Comparison of ENCODE assay signal across 8 cellular contexts in the genomic region with DNA sequence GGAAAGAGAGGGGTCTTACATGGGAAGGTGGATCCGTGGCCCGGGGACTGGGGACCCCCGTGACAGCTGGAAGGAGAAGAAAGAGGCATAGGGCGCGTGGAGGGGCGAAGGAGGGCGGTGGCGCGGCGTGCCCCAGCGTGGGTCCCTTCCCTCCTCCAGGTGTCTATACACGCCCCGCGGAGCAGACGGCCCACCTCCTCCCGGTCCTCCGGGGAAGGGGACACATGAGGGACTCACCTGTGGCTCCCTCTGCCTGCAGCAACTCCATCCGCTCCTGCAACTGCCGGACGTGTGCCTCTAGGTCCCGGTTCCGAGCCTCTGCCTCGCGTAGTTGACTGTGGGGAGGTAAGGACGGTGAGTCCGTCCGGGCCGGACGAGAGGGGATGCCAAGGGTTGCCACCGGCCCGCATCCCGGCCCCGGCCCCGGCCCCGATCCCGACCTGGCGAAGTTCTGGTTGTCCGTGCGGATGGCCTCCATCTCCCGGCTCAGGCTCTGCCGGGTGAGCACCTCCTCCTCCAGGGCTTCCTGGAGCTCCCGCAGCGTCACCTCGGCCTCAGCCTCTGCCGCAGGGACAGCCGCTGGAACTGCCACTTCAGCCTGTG. TPM values are rescaled to one million over a fixed set of nuclear protein-coding genes. Genes with fewer than 3 reads are reported as not detected.
DNase-seq lines count a peak whose midpoint lies in the region; ATAC-seq and TF ChIP-seq lines count a peak whose summit lies in the region.

No MANE protein-coding gene starts in this region.

- H3K27ac ChIP-seq in gastrocnemius medialis = peak overlapping the region; percentile 95 to 99 (median 97)

- TF ChIP-seq CTCF in WTC11 (IDR thresholded peaks at IDR 0.05) (no peak), gastrocnemius medialis (IDR thresholded peaks at IDR 0.05 in 4 of 5, conservative IDR thresholded peaks at IDR 0.05 in 1 of 5) (no peak)

- H3K4me1 Mint-ChIP-seq in WTC11 = peaks cover 8% of the 10 kb centered on the region

- TF ChIP-seq POLR2A in GM18951 (IDR thresholded peaks at IDR 0.05; ENCODE audit: extremely low read depth, insufficient read depth, insufficient read length) = peak; percentile 15
- no peak for TF ChIP-seq POLR2A in gastrocnemius medialis (IDR thresholded peaks at IDR 0.05)

- POLR2A ChIA-PET in WTC11 (lab: Charles Lee) = interaction anchor here (0.9 to 4.8 kb wide), 7 partner anchors 9 to 92 kb away, joined by 3 to 115 read pairs (median 12); a partner anchor contains a TSS

- H3K9me3 ChIP-seq in iPS-18c (ENCODE audit: control insufficient read depth, insufficient read depth, low read length) (peaks cover 2% of the 10 kb centered on the region), gastrocnemius medialis (no peaks in the 10 kb centered on the region)

- intact Hi-C loops in gastrocnemius medialis (cut with DNase I; ENCODE audit: low total_unique reads) = loop anchor here (2.0 kb wide), 1 partner anchor 91 kb away; a partner anchor contains a TSS

- CTCF ChIA-PET in WTC11 (lab: Charles Lee) = interaction anchor here (0.6 to 5.6 kb wide), 12 partner anchors 9 to 91 kb away, joined by 3 to 175 read pairs (median 28); a partner anchor contains a TSS

- H3K4me1 ChIP-seq in gastrocnemius medialis = peaks cover 11 to 20% of the 10 kb centered on the region in 2 donors

- H3K4me3 ChIP-seq in iPS-18c (ENCODE audit: insufficient read depth, low read depth, low read length) (peak overlapping the region; percentile 75; the same call in 1 of the 2 replicates), gastrocnemius medialis (peak overlapping the region in 2 of 4 donors; percentile 79 to 90)

- no peak for ATAC-seq in WTC11
- no peak for ATAC-seq in gastrocnemius medialis

- H3K4me3 Mint-ChIP-seq in WTC11 = peak overlapping the region; percentile 97

- peak; percentile 47 for DNase-seq in WTC11 (ENCODE audit: low spot score)
- no peak for DNase-seq in gastrocnemius medialis
- DNase-seq in HK-2 (ENCODE audit: unreplicated experiment) = no peak
- no peak for DNase-seq in midbrain (lab: John Stamatoyannopoulos, UW)
- no peak for DNase-seq in mesenteric fat pad (ENCODE audit: low spot score)
- no peak for DNase-seq in NCI-H2081 treated with DMSO at 0.1 percent for 48 hours (lab: John Stamatoyannopoulos, UW)

- H3K27ac Mint-ChIP-seq in WTC11 = peak overlapping the region; percentile 77

- in situ Hi-C loops in GM18951 (cut with MboI; ENCODE audit: low sequenced_read_pairs, unreplicated experiment) = no loop called here
- in situ Hi-C loops in gastrocnemius medialis (cut with MboI; ENCODE audit: low sequenced_read_pairs in 4 of 4) = no loop called here

- peaks cover 0 to 19% of the 10 kb centered on the region in 2 donors for H3K36me3 ChIP-seq in gastrocnemius medialis

- peaks cover 8% of the 10 kb centered on the region for H3K36me3 Mint-ChIP-seq in WTC11

- peaks cover 5% of the 10 kb centered on the region; the same call in 1 of the 2 replicates for H3K27me3 Mint-ChIP-seq in WTC11 (ENCODE audit: low read depth)

- H3K9me3 Mint-ChIP-seq in WTC11 = no peaks in the 10 kb centered on the region

- H3K27me3 ChIP-seq in gastrocnemius medialis = no peaks in the 10 kb centered on the region

TF ChIP-seq in WTC11, 78 proteins besides CTCF, POLR2A, EP300 and RAD21 (continues in another document):
- TF ChIP-seq, protein P1, sequence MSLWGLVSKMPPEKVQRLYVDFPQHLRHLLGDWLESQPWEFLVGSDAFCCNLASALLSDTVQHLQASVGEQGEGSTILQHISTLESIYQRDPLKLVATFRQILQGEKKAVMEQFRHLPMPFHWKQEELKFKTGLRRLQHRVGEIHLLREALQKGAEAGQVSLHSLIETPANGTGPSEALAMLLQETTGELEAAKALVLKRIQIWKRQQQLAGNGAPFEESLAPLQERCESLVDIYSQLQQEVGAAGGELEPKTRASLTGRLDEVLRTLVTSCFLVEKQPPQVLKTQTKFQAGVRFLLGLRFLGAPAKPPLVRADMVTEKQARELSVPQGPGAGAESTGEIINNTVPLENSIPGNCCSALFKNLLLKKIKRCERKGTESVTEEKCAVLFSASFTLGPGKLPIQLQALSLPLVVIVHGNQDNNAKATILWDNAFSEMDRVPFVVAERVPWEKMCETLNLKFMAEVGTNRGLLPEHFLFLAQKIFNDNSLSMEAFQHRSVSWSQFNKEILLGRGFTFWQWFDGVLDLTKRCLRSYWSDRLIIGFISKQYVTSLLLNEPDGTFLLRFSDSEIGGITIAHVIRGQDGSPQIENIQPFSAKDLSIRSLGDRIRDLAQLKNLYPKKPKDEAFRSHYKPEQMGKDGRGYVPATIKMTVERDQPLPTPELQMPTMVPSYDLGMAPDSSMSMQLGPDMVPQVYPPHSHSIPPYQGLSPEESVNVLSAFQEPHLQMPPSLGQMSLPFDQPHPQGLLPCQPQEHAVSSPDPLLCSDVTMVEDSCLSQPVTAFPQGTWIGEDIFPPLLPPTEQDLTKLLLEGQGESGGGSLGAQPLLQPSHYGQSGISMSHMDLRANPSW (CRISPR knock-in tag; conservative IDR thresholded peaks at IDR 0.05; ENCODE audit: low read depth) = no peak
- 0 out of 2 replicates have a peak, but pooled peaks have one; percentile 56 for TF ChIP-seq ATF1 (CRISPR knock-in tag; IDR thresholded peaks at IDR 0.05)
- TF ChIP-seq, protein P2, sequence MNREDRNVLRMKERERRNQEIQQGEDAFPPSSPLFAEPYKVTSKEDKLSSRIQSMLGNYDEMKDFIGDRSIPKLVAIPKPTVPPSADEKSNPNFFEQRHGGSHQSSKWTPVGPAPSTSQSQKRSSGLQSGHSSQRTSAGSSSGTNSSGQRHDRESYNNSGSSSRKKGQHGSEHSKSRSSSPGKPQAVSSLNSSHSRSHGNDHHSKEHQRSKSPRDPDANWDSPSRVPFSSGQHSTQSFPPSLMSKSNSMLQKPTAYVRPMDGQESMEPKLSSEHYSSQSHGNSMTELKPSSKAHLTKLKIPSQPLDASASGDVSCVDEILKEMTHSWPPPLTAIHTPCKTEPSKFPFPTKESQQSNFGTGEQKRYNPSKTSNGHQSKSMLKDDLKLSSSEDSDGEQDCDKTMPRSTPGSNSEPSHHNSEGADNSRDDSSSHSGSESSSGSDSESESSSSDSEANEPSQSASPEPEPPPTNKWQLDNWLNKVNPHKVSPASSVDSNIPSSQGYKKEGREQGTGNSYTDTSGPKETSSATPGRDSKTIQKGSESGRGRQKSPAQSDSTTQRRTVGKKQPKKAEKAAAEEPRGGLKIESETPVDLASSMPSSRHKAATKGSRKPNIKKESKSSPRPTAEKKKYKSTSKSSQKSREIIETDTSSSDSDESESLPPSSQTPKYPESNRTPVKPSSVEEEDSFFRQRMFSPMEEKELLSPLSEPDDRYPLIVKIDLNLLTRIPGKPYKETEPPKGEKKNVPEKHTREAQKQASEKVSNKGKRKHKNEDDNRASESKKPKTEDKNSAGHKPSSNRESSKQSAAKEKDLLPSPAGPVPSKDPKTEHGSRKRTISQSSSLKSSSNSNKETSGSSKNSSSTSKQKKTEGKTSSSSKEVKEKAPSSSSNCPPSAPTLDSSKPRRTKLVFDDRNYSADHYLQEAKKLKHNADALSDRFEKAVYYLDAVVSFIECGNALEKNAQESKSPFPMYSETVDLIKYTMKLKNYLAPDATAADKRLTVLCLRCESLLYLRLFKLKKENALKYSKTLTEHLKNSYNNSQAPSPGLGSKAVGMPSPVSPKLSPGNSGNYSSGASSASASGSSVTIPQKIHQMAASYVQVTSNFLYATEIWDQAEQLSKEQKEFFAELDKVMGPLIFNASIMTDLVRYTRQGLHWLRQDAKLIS (CRISPR knock-in tag; IDR thresholded peaks at IDR 0.05; ENCODE audit: borderline replicate concordance) = no peak
- no peak for TF ChIP-seq RORB (CRISPR knock-in tag; IDR thresholded peaks at IDR 0.05)
- no peak for TF ChIP-seq EMX1 (CRISPR knock-in tag; IDR thresholded peaks at IDR 0.05)
- TF ChIP-seq CREM (CRISPR knock-in tag; IDR thresholded peaks at IDR 0.05) = no peak
- TF ChIP-seq ZNF317 (CRISPR knock-in tag; IDR thresholded peaks at IDR 0.05; ENCODE audit: borderline replicate concordance, low read depth) = peak; percentile 7; the same call in 1 of the 2 replicates
- no peak for TF ChIP-seq ZNF423 (CRISPR knock-in tag; IDR thresholded peaks at IDR 0.05)
- no peak for TF ChIP-seq GRHL2 (CRISPR knock-in tag; IDR thresholded peaks at IDR 0.05; ENCODE audit: insufficient replicate concordance, severe bottlenecking)
- TF ChIP-seq, protein P3, sequence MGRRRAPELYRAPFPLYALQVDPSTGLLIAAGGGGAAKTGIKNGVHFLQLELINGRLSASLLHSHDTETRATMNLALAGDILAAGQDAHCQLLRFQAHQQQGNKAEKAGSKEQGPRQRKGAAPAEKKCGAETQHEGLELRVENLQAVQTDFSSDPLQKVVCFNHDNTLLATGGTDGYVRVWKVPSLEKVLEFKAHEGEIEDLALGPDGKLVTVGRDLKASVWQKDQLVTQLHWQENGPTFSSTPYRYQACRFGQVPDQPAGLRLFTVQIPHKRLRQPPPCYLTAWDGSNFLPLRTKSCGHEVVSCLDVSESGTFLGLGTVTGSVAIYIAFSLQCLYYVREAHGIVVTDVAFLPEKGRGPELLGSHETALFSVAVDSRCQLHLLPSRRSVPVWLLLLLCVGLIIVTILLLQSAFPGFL (CRISPR knock-in tag; IDR thresholded peaks at IDR 0.05; ENCODE audit: borderline replicate concordance) = no peak
- TF ChIP-seq, protein P4, sequence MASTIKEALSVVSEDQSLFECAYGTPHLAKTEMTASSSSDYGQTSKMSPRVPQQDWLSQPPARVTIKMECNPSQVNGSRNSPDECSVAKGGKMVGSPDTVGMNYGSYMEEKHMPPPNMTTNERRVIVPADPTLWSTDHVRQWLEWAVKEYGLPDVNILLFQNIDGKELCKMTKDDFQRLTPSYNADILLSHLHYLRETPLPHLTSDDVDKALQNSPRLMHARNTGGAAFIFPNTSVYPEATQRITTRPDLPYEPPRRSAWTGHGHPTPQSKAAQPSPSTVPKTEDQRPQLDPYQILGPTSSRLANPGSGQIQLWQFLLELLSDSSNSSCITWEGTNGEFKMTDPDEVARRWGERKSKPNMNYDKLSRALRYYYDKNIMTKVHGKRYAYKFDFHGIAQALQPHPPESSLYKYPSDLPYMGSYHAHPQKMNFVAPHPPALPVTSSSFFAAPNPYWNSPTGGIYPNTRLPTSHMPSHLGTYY (CRISPR knock-in tag; IDR thresholded peaks at IDR 0.05) = 0 out of 2 replicates have a peak, but pooled peaks have one; percentile 14

RNA-seq across cellular contexts. Expression of a gene that starts 2.4 kb away (rescaled TPM):
- total RNA-seq in WTC11 (2021) = 26.0 to 37.0 TPM (median 36.5 TPM) in 3 replicates
- 10 to 100 TPM in 2 of 4 donors, 1 to 10 TPM in 2; 8.2 to 12.2 (median 10.1) TPM for total RNA-seq in gastrocnemius medialis
- total RNA-seq in mesenteric fat pad = 18.0 TPM

RNA-seq across cellular contexts. Expression of a gene that starts 10.9 kb away (rescaled TPM):
- total RNA-seq in WTC11 (2021) (34.4 to 42.7 TPM (median 38.8 TPM) in 3 replicates), gastrocnemius medialis (100 to 1,000 TPM in 2 of 4 donors, 10 to 100 TPM in 2; 93.0 to 196 (median 116) TPM), mesenteric fat pad (37.5 TPM)

RNA-seq across cellular contexts. Expression of a gene that starts 21.2 kb away (rescaled TPM):
- 50.2 to 60.7 TPM (median 56.6 TPM) in 3 replicates for total RNA-seq in WTC11 (2021)
- 100 to 1,000 TPM in 1 of 4 donors, 10 to 100 TPM in 3; 38.6 to 111 (median 56.4) TPM for total RNA-seq in gastrocnemius medialis
- 57.2 TPM for total RNA-seq in mesenteric fat pad

RNA-seq across cellular contexts. Expression of a gene that starts 38.2 kb away (rescaled TPM):
- 0.11 to 0.23 TPM in 2 of 3 replicates, not detected in the other for total RNA-seq in WTC11 (2021)
- total RNA-seq in gastrocnemius medialis = not detected
- not detected for total RNA-seq in mesenteric fat pad

RNA-seq across cellular contexts. Expression of a gene that starts 40.7 kb away (rescaled TPM):
- total RNA-seq in WTC11 (2021) (40.1 to 46.3 TPM (median 43.3 TPM) in 3 replicates), gastrocnemius medialis (10 to 100 TPM in 1 of 4 donors, 1 to 10 TPM in 3; 6.6 to 14.3 (median 8.7) TPM), mesenteric fat pad (12.8 TPM)
